ENCODE assay signal across 2 cellular contexts in the genomic region with DNA sequence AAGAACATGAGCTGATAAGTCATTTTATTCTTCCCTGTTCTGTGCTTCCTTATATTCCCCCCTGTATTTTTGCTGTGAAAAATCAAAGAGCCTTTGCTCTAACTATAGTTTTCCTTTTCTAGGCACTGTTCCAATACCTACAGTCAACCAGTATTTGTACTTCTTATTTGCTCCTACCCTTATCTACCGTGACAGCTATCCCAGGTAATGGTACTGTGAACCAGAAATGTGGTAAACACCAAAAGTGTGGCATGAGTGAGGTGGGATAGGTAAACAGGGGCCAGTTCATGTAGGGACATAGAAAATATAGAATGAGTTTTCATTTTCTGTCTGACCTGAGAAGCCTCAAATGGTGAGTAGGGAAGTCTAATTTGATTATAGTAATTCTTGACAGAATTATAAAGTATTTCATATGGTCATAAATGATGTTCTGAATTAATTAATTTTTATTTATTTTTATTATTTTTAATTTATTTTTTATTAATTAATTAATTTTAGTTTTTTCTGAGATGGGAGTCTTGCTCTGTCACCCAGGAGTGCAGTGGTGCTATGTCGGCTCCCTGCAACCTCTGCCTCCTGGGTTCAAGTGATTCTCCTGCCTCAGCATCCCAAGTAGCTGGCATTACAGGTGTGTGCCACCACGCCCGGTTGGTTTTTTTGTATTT.
TF ChIP-seq lines count a peak whose summit lies in the region.

No MANE protein-coding gene starts in this region.

TF ChIP-seq in endothelial cell of umbilical vein, 7 proteins besides CTCF, POLR2A, EP300 and RAD21:
- no peak for TF ChIP-seq FOS (IDR thresholded peaks at IDR 0.05; ENCODE audit: borderline replicate concordance, insufficient read depth, low read length)
- no peak for TF ChIP-seq JUN (IDR thresholded peaks at IDR 0.05; ENCODE audit: borderline replicate concordance, insufficient read depth, insufficient read length, low read depth)
- TF ChIP-seq GATA2 (IDR thresholded peaks at IDR 0.05; ENCODE audit: insufficient read depth, insufficient read length, low read depth, low read length) = no peak
- TF ChIP-seq MYC (IDR thresholded peaks at IDR 0.05; ENCODE audit: low read depth, low read length) = no peak
- TF ChIP-seq EZH2 (IDR thresholded peaks at IDR 0.05; ENCODE audit: borderline replicate concordance, low read depth, low read length, severe bottlenecking) = no peak
- no peak for TF ChIP-seq POLR2AphosphoS5 (IDR thresholded peaks at IDR 0.05; ENCODE audit: insufficient read depth, low read depth, low read length)
- TF ChIP-seq, protein P1, sequence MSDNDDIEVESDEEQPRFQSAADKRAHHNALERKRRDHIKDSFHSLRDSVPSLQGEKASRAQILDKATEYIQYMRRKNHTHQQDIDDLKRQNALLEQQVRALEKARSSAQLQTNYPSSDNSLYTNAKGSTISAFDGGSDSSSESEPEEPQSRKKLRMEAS (IDR thresholded peaks at IDR 0.05; ENCODE audit: insufficient read depth, insufficient read length) = no peak
TF ChIP-seq in endothelial cell of umbilical vein: peak in this region for 0.

TF ChIP-seq in HepG2, 621 proteins besides CTCF, POLR2A, EP300 and RAD21 (continues in another document):
- TF ChIP-seq MXI1 (IDR thresholded peaks at IDR 0.05; ENCODE audit: borderline replicate concordance, low read depth, low read length) = peak; percentile 24; the same call in 1 of the 3 replicates
- TF ChIP-seq ZNF782 (CRISPR knock-in tag; IDR thresholded peaks at IDR 0.05; ENCODE audit: borderline replicate concordance) = no peak
- no peak for TF ChIP-seq ELF3 (CRISPR knock-in tag; IDR thresholded peaks at IDR 0.05)
- TF ChIP-seq, protein P2, sequence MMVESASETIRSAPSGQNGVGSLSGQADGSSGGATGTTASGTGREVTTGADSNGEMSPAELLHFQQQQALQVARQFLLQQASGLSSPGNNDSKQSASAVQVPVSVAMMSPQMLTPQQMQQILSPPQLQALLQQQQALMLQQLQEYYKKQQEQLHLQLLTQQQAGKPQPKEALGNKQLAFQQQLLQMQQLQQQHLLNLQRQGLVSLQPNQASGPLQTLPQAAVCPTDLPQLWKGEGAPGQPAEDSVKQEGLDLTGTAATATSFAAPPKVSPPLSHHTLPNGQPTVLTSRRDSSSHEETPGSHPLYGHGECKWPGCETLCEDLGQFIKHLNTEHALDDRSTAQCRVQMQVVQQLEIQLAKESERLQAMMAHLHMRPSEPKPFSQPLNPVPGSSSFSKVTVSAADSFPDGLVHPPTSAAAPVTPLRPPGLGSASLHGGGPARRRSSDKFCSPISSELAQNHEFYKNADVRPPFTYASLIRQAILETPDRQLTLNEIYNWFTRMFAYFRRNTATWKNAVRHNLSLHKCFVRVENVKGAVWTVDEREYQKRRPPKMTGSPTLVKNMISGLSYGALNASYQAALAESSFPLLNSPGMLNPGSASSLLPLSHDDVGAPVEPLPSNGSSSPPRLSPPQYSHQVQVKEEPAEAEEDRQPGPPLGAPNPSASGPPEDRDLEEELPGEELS (CRISPR knock-in tag; IDR thresholded peaks at IDR 0.05) = 0 out of 2 replicates have a peak, but pooled peaks have one; percentile 17
- TF ChIP-seq, protein P3, sequence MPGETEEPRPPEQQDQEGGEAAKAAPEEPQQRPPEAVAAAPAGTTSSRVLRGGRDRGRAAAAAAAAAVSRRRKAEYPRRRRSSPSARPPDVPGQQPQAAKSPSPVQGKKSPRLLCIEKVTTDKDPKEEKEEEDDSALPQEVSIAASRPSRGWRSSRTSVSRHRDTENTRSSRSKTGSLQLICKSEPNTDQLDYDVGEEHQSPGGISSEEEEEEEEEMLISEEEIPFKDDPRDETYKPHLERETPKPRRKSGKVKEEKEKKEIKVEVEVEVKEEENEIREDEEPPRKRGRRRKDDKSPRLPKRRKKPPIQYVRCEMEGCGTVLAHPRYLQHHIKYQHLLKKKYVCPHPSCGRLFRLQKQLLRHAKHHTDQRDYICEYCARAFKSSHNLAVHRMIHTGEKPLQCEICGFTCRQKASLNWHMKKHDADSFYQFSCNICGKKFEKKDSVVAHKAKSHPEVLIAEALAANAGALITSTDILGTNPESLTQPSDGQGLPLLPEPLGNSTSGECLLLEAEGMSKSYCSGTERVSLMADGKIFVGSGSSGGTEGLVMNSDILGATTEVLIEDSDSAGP (CRISPR knock-in tag; IDR thresholded peaks at IDR 0.05; ENCODE audit: borderline replicate concordance) = no peak
- TF ChIP-seq CBX1 (IDR thresholded peaks at IDR 0.05; ENCODE audit: low read depth) = no peak
- no peak for TF ChIP-seq MAFK (conservative IDR thresholded peaks at IDR 0.05 in 1 of 2, IDR thresholded peaks at IDR 0.05 in 1 of 2; ENCODE audit: low read length in 2 of 2)
- TF ChIP-seq ZNF180 (CRISPR knock-in tag; IDR thresholded peaks at IDR 0.05; ENCODE audit: borderline replicate concordance, low read depth) = no peak
- TF ChIP-seq ZNF746 (CRISPR knock-in tag; IDR thresholded peaks at IDR 0.05) = no peak
- no peak for TF ChIP-seq RAD51 (IDR thresholded peaks at IDR 0.05; ENCODE audit: borderline replicate concordance)
- TF ChIP-seq, protein P4, sequence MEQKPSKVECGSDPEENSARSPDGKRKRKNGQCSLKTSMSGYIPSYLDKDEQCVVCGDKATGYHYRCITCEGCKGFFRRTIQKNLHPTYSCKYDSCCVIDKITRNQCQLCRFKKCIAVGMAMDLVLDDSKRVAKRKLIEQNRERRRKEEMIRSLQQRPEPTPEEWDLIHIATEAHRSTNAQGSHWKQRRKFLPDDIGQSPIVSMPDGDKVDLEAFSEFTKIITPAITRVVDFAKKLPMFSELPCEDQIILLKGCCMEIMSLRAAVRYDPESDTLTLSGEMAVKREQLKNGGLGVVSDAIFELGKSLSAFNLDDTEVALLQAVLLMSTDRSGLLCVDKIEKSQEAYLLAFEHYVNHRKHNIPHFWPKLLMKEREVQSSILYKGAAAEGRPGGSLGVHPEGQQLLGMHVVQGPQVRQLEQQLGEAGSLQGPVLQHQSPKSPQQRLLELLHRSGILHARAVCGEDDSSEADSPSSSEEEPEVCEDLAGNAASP (CRISPR knock-in tag; IDR thresholded peaks at IDR 0.05; ENCODE audit: borderline replicate concordance) = peak; percentile 92; the same call in 1 of the 2 replicates
- TF ChIP-seq RCOR2 (CRISPR knock-in tag; IDR thresholded peaks at IDR 0.05) = no peak
- TF ChIP-seq ZBTB20 (CRISPR knock-in tag; IDR thresholded peaks at IDR 0.05; ENCODE audit: borderline replicate concordance, low read depth) = no peak
- TF ChIP-seq NRL (CRISPR knock-in tag; IDR thresholded peaks at IDR 0.05; ENCODE audit: borderline replicate concordance) = no peak
- TF ChIP-seq ATRX (CRISPR knock-in tag; IDR thresholded peaks at IDR 0.05; ENCODE audit: borderline replicate concordance) = no peak
- TF ChIP-seq HDAC1 (CRISPR knock-in tag; IDR thresholded peaks at IDR 0.05) = 0 out of 2 replicates have a peak, but pooled peaks have one; percentile 32
- TF ChIP-seq HDAC2 (CRISPR knock-in tag; IDR thresholded peaks at IDR 0.05) = no peak
- TF ChIP-seq ZNF24 (IDR thresholded peaks at IDR 0.05) = no peak
- no peak for TF ChIP-seq GATA4 (IDR thresholded peaks at IDR 0.05; ENCODE audit: borderline replicate concordance, low read depth)
- TF ChIP-seq, protein P5, sequence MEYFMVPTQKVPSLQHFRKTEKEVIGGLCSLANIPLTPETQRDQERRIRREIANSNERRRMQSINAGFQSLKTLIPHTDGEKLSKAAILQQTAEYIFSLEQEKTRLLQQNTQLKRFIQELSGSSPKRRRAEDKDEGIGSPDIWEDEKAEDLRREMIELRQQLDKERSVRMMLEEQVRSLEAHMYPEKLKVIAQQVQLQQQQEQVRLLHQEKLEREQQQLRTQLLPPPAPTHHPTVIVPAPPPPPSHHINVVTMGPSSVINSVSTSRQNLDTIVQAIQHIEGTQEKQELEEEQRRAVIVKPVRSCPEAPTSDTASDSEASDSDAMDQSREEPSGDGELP (IDR thresholded peaks at IDR 0.05; ENCODE audit: borderline replicate concordance, low read depth) = no peak
- TF ChIP-seq FOXJ3 (CRISPR knock-in tag; IDR thresholded peaks at IDR 0.05; ENCODE audit: borderline replicate concordance) = peak; percentile 65; the same call in 1 of the 2 replicates
- TF ChIP-seq KLF6 (CRISPR knock-in tag; IDR thresholded peaks at IDR 0.05) = no peak
- peak; percentile 80; the same call in 1 of the 2 replicates for TF ChIP-seq FOXO1 (CRISPR knock-in tag; IDR thresholded peaks at IDR 0.05)
- TF ChIP-seq, protein P6, sequence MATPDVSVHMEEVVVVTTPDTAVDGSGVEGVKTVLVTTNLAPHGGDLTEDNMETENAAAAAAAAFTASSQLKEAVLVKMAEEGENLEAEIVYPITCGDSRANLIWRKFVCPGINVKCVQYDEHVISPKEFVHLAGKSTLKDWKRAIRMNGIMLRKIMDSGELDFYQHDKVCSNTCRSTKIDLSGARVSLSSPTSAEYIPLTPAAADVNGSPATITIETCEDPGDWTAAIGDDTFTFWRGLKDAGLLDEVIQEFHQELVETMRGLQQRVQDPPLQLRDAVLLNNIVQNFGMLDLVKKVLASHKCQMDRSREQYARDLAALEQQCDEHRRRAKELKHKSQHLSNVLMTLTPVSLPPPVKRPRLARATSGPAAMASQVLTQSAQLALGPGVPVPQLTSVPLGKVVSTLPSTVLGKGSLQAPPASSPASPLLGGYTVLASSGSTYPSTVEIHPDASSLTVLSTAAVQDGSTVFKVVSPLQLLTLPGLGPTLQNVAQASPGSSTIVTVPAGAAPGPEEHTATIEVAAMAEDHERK (CRISPR knock-in tag; IDR thresholded peaks at IDR 0.05; ENCODE audit: low read depth) = no peak
- TF ChIP-seq, protein P7, sequence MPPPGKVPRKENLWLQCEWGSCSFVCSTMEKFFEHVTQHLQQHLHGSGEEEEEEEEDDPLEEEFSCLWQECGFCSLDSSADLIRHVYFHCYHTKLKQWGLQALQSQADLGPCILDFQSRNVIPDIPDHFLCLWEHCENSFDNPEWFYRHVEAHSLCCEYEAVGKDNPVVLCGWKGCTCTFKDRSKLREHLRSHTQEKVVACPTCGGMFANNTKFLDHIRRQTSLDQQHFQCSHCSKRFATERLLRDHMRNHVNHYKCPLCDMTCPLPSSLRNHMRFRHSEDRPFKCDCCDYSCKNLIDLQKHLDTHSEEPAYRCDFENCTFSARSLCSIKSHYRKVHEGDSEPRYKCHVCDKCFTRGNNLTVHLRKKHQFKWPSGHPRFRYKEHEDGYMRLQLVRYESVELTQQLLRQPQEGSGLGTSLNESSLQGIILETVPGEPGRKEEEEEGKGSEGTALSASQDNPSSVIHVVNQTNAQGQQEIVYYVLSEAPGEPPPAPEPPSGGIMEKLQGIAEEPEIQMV (CRISPR knock-in tag; IDR thresholded peaks at IDR 0.05; ENCODE audit: low read depth) = no peak
- TF ChIP-seq ZEB1 (IDR thresholded peaks at IDR 0.05; ENCODE audit: insufficient replicate concordance, low read depth) = peak; percentile 27
- TF ChIP-seq ZNF367 (CRISPR knock-in tag; IDR thresholded peaks at IDR 0.05; ENCODE audit: borderline replicate concordance) = no peak
- no peak for TF ChIP-seq ZNF619 (CRISPR knock-in tag; IDR thresholded peaks at IDR 0.05)
- TF ChIP-seq, protein P8, sequence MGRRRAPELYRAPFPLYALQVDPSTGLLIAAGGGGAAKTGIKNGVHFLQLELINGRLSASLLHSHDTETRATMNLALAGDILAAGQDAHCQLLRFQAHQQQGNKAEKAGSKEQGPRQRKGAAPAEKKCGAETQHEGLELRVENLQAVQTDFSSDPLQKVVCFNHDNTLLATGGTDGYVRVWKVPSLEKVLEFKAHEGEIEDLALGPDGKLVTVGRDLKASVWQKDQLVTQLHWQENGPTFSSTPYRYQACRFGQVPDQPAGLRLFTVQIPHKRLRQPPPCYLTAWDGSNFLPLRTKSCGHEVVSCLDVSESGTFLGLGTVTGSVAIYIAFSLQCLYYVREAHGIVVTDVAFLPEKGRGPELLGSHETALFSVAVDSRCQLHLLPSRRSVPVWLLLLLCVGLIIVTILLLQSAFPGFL (CRISPR knock-in tag; IDR thresholded peaks at IDR 0.05) = no peak
- TF ChIP-seq ETV6 (CRISPR knock-in tag; conservative IDR thresholded peaks at IDR 0.05) = no peak
- TF ChIP-seq, protein P9, sequence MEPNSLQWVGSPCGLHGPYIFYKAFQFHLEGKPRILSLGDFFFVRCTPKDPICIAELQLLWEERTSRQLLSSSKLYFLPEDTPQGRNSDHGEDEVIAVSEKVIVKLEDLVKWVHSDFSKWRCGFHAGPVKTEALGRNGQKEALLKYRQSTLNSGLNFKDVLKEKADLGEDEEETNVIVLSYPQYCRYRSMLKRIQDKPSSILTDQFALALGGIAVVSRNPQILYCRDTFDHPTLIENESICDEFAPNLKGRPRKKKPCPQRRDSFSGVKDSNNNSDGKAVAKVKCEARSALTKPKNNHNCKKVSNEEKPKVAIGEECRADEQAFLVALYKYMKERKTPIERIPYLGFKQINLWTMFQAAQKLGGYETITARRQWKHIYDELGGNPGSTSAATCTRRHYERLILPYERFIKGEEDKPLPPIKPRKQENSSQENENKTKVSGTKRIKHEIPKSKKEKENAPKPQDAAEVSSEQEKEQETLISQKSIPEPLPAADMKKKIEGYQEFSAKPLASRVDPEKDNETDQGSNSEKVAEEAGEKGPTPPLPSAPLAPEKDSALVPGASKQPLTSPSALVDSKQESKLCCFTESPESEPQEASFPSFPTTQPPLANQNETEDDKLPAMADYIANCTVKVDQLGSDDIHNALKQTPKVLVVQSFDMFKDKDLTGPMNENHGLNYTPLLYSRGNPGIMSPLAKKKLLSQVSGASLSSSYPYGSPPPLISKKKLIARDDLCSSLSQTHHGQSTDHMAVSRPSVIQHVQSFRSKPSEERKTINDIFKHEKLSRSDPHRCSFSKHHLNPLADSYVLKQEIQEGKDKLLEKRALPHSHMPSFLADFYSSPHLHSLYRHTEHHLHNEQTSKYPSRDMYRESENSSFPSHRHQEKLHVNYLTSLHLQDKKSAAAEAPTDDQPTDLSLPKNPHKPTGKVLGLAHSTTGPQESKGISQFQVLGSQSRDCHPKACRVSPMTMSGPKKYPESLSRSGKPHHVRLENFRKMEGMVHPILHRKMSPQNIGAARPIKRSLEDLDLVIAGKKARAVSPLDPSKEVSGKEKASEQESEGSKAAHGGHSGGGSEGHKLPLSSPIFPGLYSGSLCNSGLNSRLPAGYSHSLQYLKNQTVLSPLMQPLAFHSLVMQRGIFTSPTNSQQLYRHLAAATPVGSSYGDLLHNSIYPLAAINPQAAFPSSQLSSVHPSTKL (CRISPR knock-in tag; IDR thresholded peaks at IDR 0.05) = peak; percentile 40; the same call in 1 of the 2 replicates
- TF ChIP-seq MEF2D (CRISPR knock-in tag; IDR thresholded peaks at IDR 0.05) = no peak
- TF ChIP-seq, protein P10, sequence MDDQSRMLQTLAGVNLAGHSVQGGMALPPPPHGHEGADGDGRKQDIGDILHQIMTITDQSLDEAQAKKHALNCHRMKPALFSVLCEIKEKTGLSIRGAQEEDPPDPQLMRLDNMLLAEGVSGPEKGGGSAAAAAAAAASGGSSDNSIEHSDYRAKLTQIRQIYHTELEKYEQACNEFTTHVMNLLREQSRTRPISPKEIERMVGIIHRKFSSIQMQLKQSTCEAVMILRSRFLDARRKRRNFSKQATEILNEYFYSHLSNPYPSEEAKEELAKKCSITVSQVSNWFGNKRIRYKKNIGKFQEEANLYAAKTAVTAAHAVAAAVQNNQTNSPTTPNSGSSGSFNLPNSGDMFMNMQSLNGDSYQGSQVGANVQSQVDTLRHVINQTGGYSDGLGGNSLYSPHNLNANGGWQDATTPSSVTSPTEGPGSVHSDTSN (CRISPR knock-in tag; IDR thresholded peaks at IDR 0.05; ENCODE audit: borderline replicate concordance) = no peak
- TF ChIP-seq, protein P11, sequence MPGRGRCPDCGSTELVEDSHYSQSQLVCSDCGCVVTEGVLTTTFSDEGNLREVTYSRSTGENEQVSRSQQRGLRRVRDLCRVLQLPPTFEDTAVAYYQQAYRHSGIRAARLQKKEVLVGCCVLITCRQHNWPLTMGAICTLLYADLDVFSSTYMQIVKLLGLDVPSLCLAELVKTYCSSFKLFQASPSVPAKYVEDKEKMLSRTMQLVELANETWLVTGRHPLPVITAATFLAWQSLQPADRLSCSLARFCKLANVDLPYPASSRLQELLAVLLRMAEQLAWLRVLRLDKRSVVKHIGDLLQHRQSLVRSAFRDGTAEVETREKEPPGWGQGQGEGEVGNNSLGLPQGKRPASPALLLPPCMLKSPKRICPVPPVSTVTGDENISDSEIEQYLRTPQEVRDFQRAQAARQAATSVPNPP (CRISPR knock-in tag; IDR thresholded peaks at IDR 0.05) = no peak
- peak; percentile 29; the same call in 1 of the 2 replicates for TF ChIP-seq SALL1 (CRISPR knock-in tag; IDR thresholded peaks at IDR 0.05)
- TF ChIP-seq SNRNP70 (IDR thresholded peaks at IDR 0.05; ENCODE audit: low read depth, low read length) = no peak
